16 cellular contexts compared by ENCODE assay signal in genomic region chr18:8045890-8046289, GRCh38.
A peak's percentile ranks its signal among the peaks of the same experiment; 100 is the strongest.
DNase-seq lines count a peak whose midpoint lies in the region; ATAC-seq, FAIRE-seq and TF ChIP-seq lines count a peak whose summit lies in the region.
"Had no signal": no experiment of that assay in that cellular context is flagged by ENCODE, and none has a peak within 500 bp of the region (broad histone marks: within the 10 kb centered on the region; RNA-seq: fewer than 3 reads in every experiment).

No MANE protein-coding gene starts in this region.

- intact Hi-C loops in MCF 10A (cut with micrococcal nuclease) (loop anchor here (10.0 kb wide), 1 partner anchor 171 kb away; no protein-coding TSS in a partner anchor), breast epithelium (cut with DNase I; ENCODE audit: low total_unique reads) (no loop called here), HepG2 (cut with micrococcal nuclease; ENCODE audit: unreplicated experiment) (no loop called here), right lobe of liver (cut with DNase I) (no loop called here)

- H3K27ac Mint-ChIP-seq in MCF 10A (ENCODE audit: low read depth, unreplicated experiment) (no peak overlapping the region), endodermal cell (no peak overlapping the region)
- H3K27ac Mint-ChIP-seq: activated naive CD8-positive, alpha-beta T cell treated with anti-CD3 and anti-CD28 coated beads, Interleukin-2, amount 10 ng/mL, durations not matched to agents 7 days and 5 days had no signal

- no peak overlapping the region for H3K9ac ChIP-seq in endodermal cell (ENCODE audit: extremely low read depth, low read length, poor library complexity, severe bottlenecking)
- H3K9ac ChIP-seq in HepG2 (ENCODE audit: insufficient read depth, low read depth, low read length), result no peak overlapping the region

- H3K9me3 ChIP-seq in breast epithelium, result no peaks in the 10 kb centered on the region
- no peaks in the 10 kb centered on the region for H3K9me3 ChIP-seq in osteoblast (ENCODE audit: low read depth, low read length)
- H3K9me3 ChIP-seq in endodermal cell (ENCODE audit: control insufficient read depth, low read length), result no peaks in the 10 kb centered on the region
- H3K9me3 ChIP-seq in HepG2 (ENCODE audit: low read length), result no peaks in the 10 kb centered on the region
- no peaks in the 10 kb centered on the region for H3K9me3 ChIP-seq in right lobe of liver

- peak; percentile 28 for DNase-seq in MCF 10A (ENCODE audit: unreplicated experiment)
- DNase-seq in breast epithelium (ENCODE audit: low spot score in 2 of 2), result no peak
- peak; percentile 20 to 43 for DNase-seq in activated CD4-positive, alpha-beta T cell treated with anti-CD3 and anti-CD28 coated beads, Interleukin-2, amount 50 U/mL, for 48 hours
- DNase-seq in osteoblast (ENCODE audit: insufficient read length, low spot score, missing footprints), result no peak
- no peak for DNase-seq in endodermal cell
- DNase-seq in HepG2 (ENCODE audit: low spot score), result no peak
- DNase-seq in NCI-H1694 (lab: John Stamatoyannopoulos, UW), result no peak
- no peak for DNase-seq in right lobe of liver
- DNase-seq: activated naive CD8-positive, alpha-beta T cell treated with anti-CD3 and anti-CD28 coated beads, Interleukin-2, amount 10 ng/mL, durations not matched to agents 7 days and 5 days; IMR-90; left colon; NCI-H2081; NCI-H748 treated with DMSO at 0.1 percent for 48 hours had no signal

- BruUV-seq in MCF 10A (replicated peaks; lab: Mats Ljungman, UMichigan), result no TSS peak
- BruUV-seq in HepG2 (replicated peaks; lab: Mats Ljungman, UMichigan), result no TSS peak

- H3K36me3 Mint-ChIP-seq in MCF 10A (ENCODE audit: insufficient read depth, unreplicated experiment) (peaks cover 12% of the 10 kb centered on the region), endodermal cell (ENCODE audit: low read depth) (no peaks in the 10 kb centered on the region)
- H3K36me3 Mint-ChIP-seq: activated naive CD8-positive, alpha-beta T cell treated with anti-CD3 and anti-CD28 coated beads, Interleukin-2, amount 10 ng/mL, durations not matched to agents 7 days and 5 days had no signal

- H2AFZ ChIP-seq in osteoblast (ENCODE audit: low read length) (no peak overlapping the region), HepG2 (ENCODE audit: low read length) (no peak overlapping the region)

- TF ChIP-seq CTCF in MCF 10A (IDR thresholded peaks at IDR 0.05; ENCODE audit: unreplicated experiment) (no peak), breast epithelium (IDR thresholded peaks at IDR 0.05) (no peak), osteoblast (IDR thresholded peaks at IDR 0.05; ENCODE audit: extremely low read depth, low read depth, low read length) (no peak), endodermal cell (conservative IDR thresholded peaks at IDR 0.05) (no peak), HepG2 (CRISPR knock-in tag; IDR thresholded peaks at IDR 0.05) (no peak), right lobe of liver (IDR thresholded peaks at IDR 0.05) (no peak)

- in situ Hi-C loops in HepG2 (cut with HindIII; ENCODE audit: extremely low pct_ligation_motif_present, low pct_unique_long_range_greater_than_20kb), result no loop called here

- H3K27me3 ChIP-seq in breast epithelium (no peaks in the 10 kb centered on the region), osteoblast (ENCODE audit: insufficient read depth, low read length) (no peaks in the 10 kb centered on the region), endodermal cell (ENCODE audit: control insufficient read depth, insufficient read depth, low read length, poor library complexity, severe bottlenecking) (no peaks in the 10 kb centered on the region), HepG2 (ENCODE audit: control insufficient read depth in 1 of 2, insufficient read depth in 2 of 2, low read length in 2 of 2) (no peaks in the 10 kb centered on the region), right lobe of liver (no peaks in the 10 kb centered on the region)
- H3K27me3 ChIP-seq: foreskin keratinocyte had no signal

- no peak overlapping the region for H3K4me3 Mint-ChIP-seq in MCF 10A (ENCODE audit: unreplicated experiment)
- no peak overlapping the region for H3K4me3 Mint-ChIP-seq in endodermal cell
- H3K4me3 Mint-ChIP-seq: activated naive CD8-positive, alpha-beta T cell treated with anti-CD3 and anti-CD28 coated beads, Interleukin-2, amount 10 ng/mL, durations not matched to agents 7 days and 5 days had no signal

- peaks cover 3% of the 10 kb centered on the region for H4K20me1 ChIP-seq in osteoblast (ENCODE audit: insufficient read depth, low read length)
- no peaks in the 10 kb centered on the region for H4K20me1 ChIP-seq in HepG2 (ENCODE audit: insufficient read depth, low read length)

- H3K4me1 ChIP-seq in breast epithelium (no peaks in the 10 kb centered on the region), osteoblast (ENCODE audit: insufficient read depth, low read length) (no peaks in the 10 kb centered on the region), endodermal cell (ENCODE audit: control insufficient read depth, insufficient read depth, low read length) (no peaks in the 10 kb centered on the region), HepG2 (ENCODE audit: insufficient read depth, low read length) (peaks cover 10% of the 10 kb centered on the region), right lobe of liver (no peaks in the 10 kb centered on the region)
- H3K4me1 ChIP-seq: foreskin keratinocyte had no signal

- H3K79me2 ChIP-seq in osteoblast (ENCODE audit: insufficient read depth, low read length), result no peaks in the 10 kb centered on the region
- no peaks in the 10 kb centered on the region for H3K79me2 ChIP-seq in HepG2 (ENCODE audit: insufficient read depth, low read length)

- ATAC-seq in HepG2 (no peak), right lobe of liver (no peak)
- ATAC-seq: foreskin keratinocyte, left colon, Panc1 had no signal

- FAIRE-seq in HepG2 (lab: Jason Lieb, UNC), result no peak
- FAIRE-seq: GM18507 had no signal

- H3K4me2 ChIP-seq in osteoblast (ENCODE audit: insufficient read depth, low read length) (no peak overlapping the region), HepG2 (ENCODE audit: low read depth, low read length) (no peak overlapping the region)

- POLR2A ChIA-PET in MCF 10A (lab: Yijun Ruan, JAX), result no interaction called here
- POLR2A ChIA-PET in HepG2 (lab: Yijun Ruan, JAX), result no interaction called here

- 89 to 93% methylated on average over 5 to 8 of the region's 8 CpGs for WGBS in endodermal cell (ENCODE audit: insufficient coverage in 1 of 2, insufficient read length in 1 of 2), 2 experiments
- 94% methylated on average over 8 of the region's 8 CpGs for whole genome bisulfite sequencing in HepG2 (ENCODE audit: low lambda C conversion rate)
- 83% methylated on average over 8 of the region's 8 CpGs for WGBS in right lobe of liver (ENCODE audit: insufficient coverage, low coverage, low lambda C conversion rate, missing lambda C conversion rate)

- CTCF ChIA-PET in MCF 10A (lab: Yijun Ruan, JAX) (no interaction called here), HepG2 (lab: Yijun Ruan, JAX; ENCODE audit: low intra/inter-chr PET ratio, low total read pairs) (no interaction called here)

- no peak for TF ChIP-seq EP300 in HepG2 (IDR thresholded peaks at IDR 0.05; ENCODE audit: low read depth in 2 of 2, low read length in 2 of 2)
- TF ChIP-seq EP300 in HepG2 (CRISPR knock-in tag; IDR thresholded peaks at IDR 0.05; ENCODE audit: borderline replicate concordance), result no peak

- H3K4me1 Mint-ChIP-seq in MCF 10A (ENCODE audit: insufficient read depth, unreplicated experiment), result peaks cover 22% of the 10 kb centered on the region
- peaks cover 18% of the 10 kb centered on the region for H3K4me1 Mint-ChIP-seq in endodermal cell
- H3K4me1 Mint-ChIP-seq: activated naive CD8-positive, alpha-beta T cell treated with anti-CD3 and anti-CD28 coated beads, Interleukin-2, amount 10 ng/mL, durations not matched to agents 7 days and 5 days had no signal

- H3K9me3 Mint-ChIP-seq in MCF 10A (ENCODE audit: unreplicated experiment) (no peaks in the 10 kb centered on the region), endodermal cell (no peaks in the 10 kb centered on the region)
- H3K9me3 Mint-ChIP-seq: activated naive CD8-positive, alpha-beta T cell treated with anti-CD3 and anti-CD28 coated beads, Interleukin-2, amount 10 ng/mL, durations not matched to agents 7 days and 5 days had no signal

- H3K27me3 Mint-ChIP-seq in MCF 10A (ENCODE audit: insufficient read depth, unreplicated experiment) (no peaks in the 10 kb centered on the region), endodermal cell (ENCODE audit: insufficient read depth) (no peaks in the 10 kb centered on the region)
- H3K27me3 Mint-ChIP-seq: activated naive CD8-positive, alpha-beta T cell treated with anti-CD3 and anti-CD28 coated beads, Interleukin-2, amount 10 ng/mL, durations not matched to agents 7 days and 5 days had no signal

- no peaks in the 10 kb centered on the region for H3K36me3 ChIP-seq in breast epithelium
- H3K36me3 ChIP-seq in osteoblast (ENCODE audit: insufficient read depth, low read length), result no peaks in the 10 kb centered on the region
- H3K36me3 ChIP-seq in endodermal cell (ENCODE audit: control insufficient read depth, insufficient read depth, low read length), result no peaks in the 10 kb centered on the region
- no peaks in the 10 kb centered on the region for H3K36me3 ChIP-seq in HepG2 (replicated peaks in 1 of 2; ENCODE audit: control insufficient read depth in 1 of 2, insufficient read depth in 2 of 2, low read length in 2 of 2)
- H3K36me3 ChIP-seq in right lobe of liver, result no peaks in the 10 kb centered on the region

- no peak for TF ChIP-seq RAD21 in HepG2 (CRISPR knock-in tag; IDR thresholded peaks at IDR 0.05)

- H3K27ac ChIP-seq in breast epithelium (no peak overlapping the region), osteoblast (ENCODE audit: low read depth, low read length) (peak overlapping the region; percentile 2), endodermal cell (ENCODE audit: low read depth, low read length) (no peak overlapping the region), HepG2 (ENCODE audit: extremely low read length, insufficient read depth, low read length) (no peak overlapping the region), right lobe of liver (no peak overlapping the region)
- H3K27ac ChIP-seq: foreskin keratinocyte had no signal

- H3K4me3 ChIP-seq in breast epithelium (no peak overlapping the region), osteoblast (ENCODE audit: insufficient read depth, low read length) (no peak overlapping the region), endodermal cell (ENCODE audit: low read length) (no peak overlapping the region), HepG2 (replicated peaks in 1 of 3; ENCODE audit: insufficient read depth in 1 of 3, low read depth in 2 of 3, low read length in 3 of 3) (no peak overlapping the region), right lobe of liver (no peak overlapping the region)

- TF ChIP-seq POLR2A in breast epithelium (IDR thresholded peaks at IDR 0.05) (no peak), HepG2 (IDR thresholded peaks at IDR 0.05; ENCODE audit: insufficient read depth in 1 of 2, low read depth in 2 of 2, low read length in 2 of 2) (no peak), right lobe of liver (IDR thresholded peaks at IDR 0.05) (no peak)

Comparison
In these comparisons a context has a peak if more than half of its experiments do, and no peak if none do; other contexts are left out.
1. DNase-seq: peak in MCF 10A (single experiment) and activated CD4-positive, alpha-beta T cell treated with anti-CD3 and anti-CD28 coated beads, Interleukin-2, amount 50 U/mL, for 48 hours (2 of 2); none in breast epithelium (0 of 2), osteoblast (single experiment), endodermal cell (single experiment), HepG2 (single experiment), NCI-H1694 (single experiment) and right lobe of liver (0 of 3).